16 cellular contexts compared by ENCODE assay signal in the genomic region with DNA sequence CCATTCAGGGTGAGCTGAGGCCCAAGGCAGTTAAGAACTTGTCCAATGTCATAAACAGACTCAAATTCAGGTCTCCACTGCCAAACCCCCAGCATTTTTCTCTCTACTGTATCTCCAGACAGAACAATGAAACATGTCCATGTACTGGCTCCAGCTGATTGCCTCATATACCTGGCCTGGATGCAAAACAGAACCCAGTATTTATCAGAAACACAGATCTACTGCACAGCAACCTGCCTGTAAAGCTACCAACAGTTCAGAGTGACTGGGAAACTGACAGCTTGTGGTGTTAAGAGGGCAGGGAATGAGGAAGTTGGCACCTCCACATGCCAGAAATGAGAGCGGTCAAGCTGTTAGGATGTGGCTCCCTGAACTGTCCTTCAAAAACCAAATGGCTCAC. TPM values are rescaled to one million over a fixed set of nuclear protein-coding genes. Genes with fewer than 3 reads are reported as not detected.
DNase-seq lines count a peak whose midpoint lies in the region; ATAC-seq and TF ChIP-seq lines count a peak whose summit lies in the region.
"Had no signal": no experiment of that assay in that cellular context is flagged by ENCODE, and none has a peak within 500 bp of the region (broad histone marks: within the 10 kb centered on the region; RNA-seq: fewer than 3 reads in every experiment).

No MANE protein-coding gene starts in this region.

- peak overlapping the region; percentile 95 for H2BK120ac ChIP-seq in IMR-90 (ENCODE audit: low read depth, low read length)

- peak overlapping the region; percentile 92 for H2AK5ac ChIP-seq in IMR-90 (ENCODE audit: low read depth, low read length)

- POLR2A ChIA-PET in IMR-90 (lab: Charles Lee; ENCODE audit: unreplicated experiment), result no interaction called here

- dilution Hi-C loops in IMR-90 (cut with HindIII; ENCODE audit: low sequenced_read_pairs, unreplicated experiment), result no loop called here

- H3K9me1 ChIP-seq in IMR-90 (ENCODE audit: insufficient read depth, low read length), result peaks cover 4% of the 10 kb centered on the region; the same call in 1 of the 2 replicates

- TF ChIP-seq CTCF in IMR-90 (conservative IDR thresholded peaks at IDR 0.05; ENCODE audit: low read depth, low read length) (no peak), brain microvascular endothelial cell (IDR thresholded peaks at IDR 0.05; ENCODE audit: low read depth, low read length, missing control alignments) (no peak)

- peak overlapping the region; percentile 90 for H2AFZ ChIP-seq in IMR-90 (replicated peaks; ENCODE audit: low read length, poor library complexity)

- H3K9ac ChIP-seq in IMR-90 (ENCODE audit: low read depth, low read length), result no peak overlapping the region

- peak overlapping the region; percentile 86 for H2BK15ac ChIP-seq in IMR-90 (ENCODE audit: low read depth, low read length)

- WGBS in IMR-90 (ENCODE audit: extremely low coverage in 2 of 2, insufficient read length in 1 of 2), 2 experiments, result no CpG with 5 or more reads among the region's 1 CpG

- no peaks in the 10 kb centered on the region for H3K79me1 ChIP-seq in IMR-90 (ENCODE audit: low read depth in 1 of 2, low read length in 2 of 2)

- peak overlapping the region; percentile 96 for H2BK5ac ChIP-seq in IMR-90 (ENCODE audit: low read depth, low read length, poor library complexity, severe bottlenecking)

- TF ChIP-seq POLR2A in IMR-90 (IDR thresholded peaks at IDR 0.05; ENCODE audit: low read depth, low read length), result no peak

- no TSS peak for BruUV-seq in IMR-90 (replicated peaks; lab: Mats Ljungman, UMichigan)

- H3K4me1 ChIP-seq in IMR-90 (ENCODE audit: control insufficient read depth, insufficient read depth, low read length) (peaks cover 7% of the 10 kb centered on the region), SJCRH30 (peaks cover 11% of the 10 kb centered on the region; the same call in 1 of the 2 replicates)
- H3K4me1 ChIP-seq: thyroid gland had no signal

- H4K91ac ChIP-seq in IMR-90 (ENCODE audit: insufficient read depth, low read depth, low read length), result peak overlapping the region; percentile 80

- H3K56ac ChIP-seq in IMR-90 (ENCODE audit: extremely low read depth, insufficient read depth, low read length), result no peak overlapping the region; the same call in 1 of the 2 replicates

- in situ Hi-C loops in IMR-90 (cut with MboI; ENCODE audit: low sequenced_read_pairs) (loop anchor here (10.0 kb wide), 1 partner anchor 86 kb away; no protein-coding TSS in a partner anchor), brain microvascular endothelial cell (cut with HindIII; ENCODE audit: low pct_ligation_motif_present, low sequenced_read_pairs) (no loop called here)

- CTCF ChIA-PET in IMR-90 (lab: Yijun Ruan, JAX), result interaction anchor here (1.5 kb wide), 1 partner anchor 37 kb away, joined by 4 read pairs; no protein-coding TSS in a partner anchor

- H2BK20ac ChIP-seq in IMR-90 (ENCODE audit: low read depth, low read length), result peak overlapping the region; percentile 92

- H4K8ac ChIP-seq in IMR-90 (ENCODE audit: low read depth in 2 of 2, low read length in 2 of 2), result peak overlapping the region; percentile 66 to 85

- H3K9me3 ChIP-seq in IMR-90 (ENCODE audit: control insufficient read depth, insufficient read depth, low read length) (no peaks in the 10 kb centered on the region), SJCRH30 (replicated peaks) (no peaks in the 10 kb centered on the region)
- H3K9me3 ChIP-seq: thyroid gland had no signal

- TF ChIP-seq RAD21 in IMR-90 (IDR thresholded peaks at IDR 0.05; ENCODE audit: low read length), result no peak

- peak overlapping the region; percentile 43; the same call in 1 of the 2 replicates for H3K27ac ChIP-seq in IMR-90 (ENCODE audit: insufficient read depth, low read length)
- peak overlapping the region; percentile 83 for H3K27ac ChIP-seq in brain microvascular endothelial cell
- no peak overlapping the region for H3K27ac ChIP-seq in SJCRH30
- H3K27ac ChIP-seq: thyroid gland, VCaP had no signal

- peak; percentile 27 for ATAC-seq in IMR-90 (ENCODE audit: low read depth)
- ATAC-seq: GM12878 had no signal

- H2AK9ac ChIP-seq in IMR-90 (replicated peaks; ENCODE audit: low read depth, low read length, poor library complexity), result peak overlapping the region; percentile 87

- intact Hi-C loops in IMR-90 (cut with micrococcal nuclease), result no loop called here

- peak overlapping the region; percentile 39; the same call in 1 of the 2 replicates for H3K18ac ChIP-seq in IMR-90 (ENCODE audit: low read depth, low read length)

- H3K4me3 ChIP-seq in IMR-90 (ENCODE audit: insufficient read depth, low read depth, low read length), result no peak overlapping the region
- no peak overlapping the region for H3K4me3 ChIP-seq in brain microvascular endothelial cell (ENCODE audit: low read depth, low read length)
- no peak overlapping the region for H3K4me3 ChIP-seq in SJCRH30
- H3K4me3 ChIP-seq: GM12878, thyroid gland had no signal

- peak overlapping the region; percentile 86 for H3K23ac ChIP-seq in IMR-90 (ENCODE audit: low read depth, low read length)

- peak overlapping the region; percentile 90 for H3K4ac ChIP-seq in IMR-90 (ENCODE audit: low read depth, low read length)

- H4K5ac ChIP-seq in IMR-90 (ENCODE audit: low read depth, low read length), result peak overlapping the region; percentile 19

- no peaks in the 10 kb centered on the region for H4K20me1 ChIP-seq in IMR-90 (ENCODE audit: insufficient read depth, low read length)

- H3K36me3 ChIP-seq in IMR-90 (ENCODE audit: control insufficient read depth, insufficient read depth, low read length), result no peaks in the 10 kb centered on the region
- H3K36me3 ChIP-seq in brain microvascular endothelial cell (replicated peaks), result no peaks in the 10 kb centered on the region
- no peaks in the 10 kb centered on the region for H3K36me3 ChIP-seq in SJCRH30
- H3K36me3 ChIP-seq: thyroid gland had no signal

- DNase-seq in AML-193 (lab: John Stamatoyannopoulos, UW), result peak; percentile 56 to 63
- DNase-seq in IMR-90, result peak; percentile 27
- no peak for DNase-seq in brain microvascular endothelial cell
- peak; percentile 72 for DNase-seq in kidney tubule cell (ENCODE audit: low spot score)
- no peak for DNase-seq in DMS 273 (lab: John Stamatoyannopoulos, UW; ENCODE audit: unreplicated experiment)
- DNase-seq in epidermal melanocyte (ENCODE audit: insufficient read length, low spot score), result no peak
- DNase-seq in OCI-M2 (lab: John Stamatoyannopoulos, UW; ENCODE audit: unreplicated experiment), result no peak
- no peak for DNase-seq in SJCRH30
- DNase-seq: activated effector memory CD4-positive, alpha-beta T cell treated with anti-CD3 and anti-CD28 coated beads, Interleukin-2, amount 50 U/mL, for 16 hours; DND-41; NCI-H510A treated with DMSO at 0.1 percent for 48 hours; SHP77; stimulated activated CD4-positive, alpha-beta T cell treated with anti-CD3 and anti-CD28 coated beads, Interleukin-1b, Interleukin-23, amount 100 ng/mL, for 48 hours; thyroid gland had no signal

- H3K27me3 ChIP-seq in IMR-90 (ENCODE audit: control insufficient read depth, insufficient read depth, low read length), result no peaks in the 10 kb centered on the region
- H3K27me3 ChIP-seq in brain microvascular endothelial cell (replicated peaks), result no peaks in the 10 kb centered on the region
- no peaks in the 10 kb centered on the region for H3K27me3 ChIP-seq in SJCRH30
- H3K27me3 ChIP-seq: thyroid gland had no signal

- H3K4me2 ChIP-seq in IMR-90 (ENCODE audit: low read depth, low read length), result no peak overlapping the region

- H3K14ac ChIP-seq in IMR-90 (replicated peaks; ENCODE audit: low read depth, low read length), result peak overlapping the region; percentile 98

TF ChIP-seq in IMR-90, 13 proteins besides CTCF, POLR2A, EP300 and RAD21:
- TF ChIP-seq CEBPB (IDR thresholded peaks at IDR 0.05; ENCODE audit: low read depth, low read length) (no peak), MAZ (IDR thresholded peaks at IDR 0.05; ENCODE audit: borderline replicate concordance, low read depth, low read length) (no peak), SMC3 (IDR thresholded peaks at IDR 0.05; ENCODE audit: low read depth, low read length) (no peak), RCOR1 (IDR thresholded peaks at IDR 0.05; ENCODE audit: insufficient replicate concordance, low read length) (no peak), RFX5 (IDR thresholded peaks at IDR 0.05; ENCODE audit: low read depth, low read length) (no peak), MAFK (IDR thresholded peaks at IDR 0.05; ENCODE audit: low read depth, low read length) (no peak), NFE2L2 (IDR thresholded peaks at IDR 0.05; ENCODE audit: low read depth, low read length) (no peak)
- TF ChIP-seq, protein P1, sequence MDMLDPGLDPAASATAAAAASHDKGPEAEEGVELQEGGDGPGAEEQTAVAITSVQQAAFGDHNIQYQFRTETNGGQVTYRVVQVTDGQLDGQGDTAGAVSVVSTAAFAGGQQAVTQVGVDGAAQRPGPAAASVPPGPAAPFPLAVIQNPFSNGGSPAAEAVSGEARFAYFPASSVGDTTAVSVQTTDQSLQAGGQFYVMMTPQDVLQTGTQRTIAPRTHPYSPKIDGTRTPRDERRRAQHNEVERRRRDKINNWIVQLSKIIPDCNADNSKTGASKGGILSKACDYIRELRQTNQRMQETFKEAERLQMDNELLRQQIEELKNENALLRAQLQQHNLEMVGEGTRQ (IDR thresholded peaks at IDR 0.05; ENCODE audit: low read depth, low read length), result no peak
- TF ChIP-seq, protein P2, sequence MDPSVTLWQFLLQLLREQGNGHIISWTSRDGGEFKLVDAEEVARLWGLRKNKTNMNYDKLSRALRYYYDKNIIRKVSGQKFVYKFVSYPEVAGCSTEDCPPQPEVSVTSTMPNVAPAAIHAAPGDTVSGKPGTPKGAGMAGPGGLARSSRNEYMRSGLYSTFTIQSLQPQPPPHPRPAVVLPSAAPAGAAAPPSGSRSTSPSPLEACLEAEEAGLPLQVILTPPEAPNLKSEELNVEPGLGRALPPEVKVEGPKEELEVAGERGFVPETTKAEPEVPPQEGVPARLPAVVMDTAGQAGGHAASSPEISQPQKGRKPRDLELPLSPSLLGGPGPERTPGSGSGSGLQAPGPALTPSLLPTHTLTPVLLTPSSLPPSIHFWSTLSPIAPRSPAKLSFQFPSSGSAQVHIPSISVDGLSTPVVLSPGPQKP (IDR thresholded peaks at IDR 0.05; ENCODE audit: borderline replicate concordance, low read depth, low read length), result no peak

RNA-seq across cellular contexts. Expression of a gene that starts 41.6 kb away (rescaled TPM):
- total RNA-seq in IMR-90 (2012; rRNA removed), result 2.3 and 3.6 TPM in 2 replicates
- 3.0 and 3.7 TPM in 2 replicates for polyA plus RNA-seq in IMR-90 (2012; rRNA removed)
- 5.4 and 6.8 TPM in 2 replicates for polyA plus RNA-seq in IMR-90 (2012; cell fraction: cytosol; rRNA removed)
- polyA plus RNA-seq in IMR-90 (2012; cell fraction: nucleus; rRNA removed; ENCODE audit: low replicate concordance), result 5.2 TPM in 2 replicates
- total RNA-seq in SJCRH30 (2014; rRNA removed; shearing (Covaris generic)), result 3.2 and 3.6 TPM in 2 replicates

RNA-seq across cellular contexts. Expression of a gene that starts 41.8 kb away (rescaled TPM):
- total RNA-seq in IMR-90 (2012; rRNA removed), result 110 and 111 TPM in 2 replicates
- 24.4 and 27.8 TPM in 2 replicates for polyA plus RNA-seq in IMR-90 (2012; rRNA removed)
- 6.6 and 7.7 TPM in 2 replicates for polyA plus RNA-seq in IMR-90 (2012; cell fraction: cytosol; rRNA removed)
- 2.7 and 18.4 TPM in 2 replicates for polyA plus RNA-seq in IMR-90 (2012; cell fraction: nucleus; rRNA removed; ENCODE audit: low replicate concordance)
- 17.4 and 19.9 TPM in 2 replicates for total RNA-seq in SJCRH30 (2014; rRNA removed; shearing (Covaris generic))

Comparison
In these comparisons a context has a peak if more than half of its experiments do, and no peak if none do; other contexts are left out.
1. DNase-seq: peak in AML-193 (2 of 2), IMR-90 (single experiment) and kidney tubule cell (single experiment); none in brain microvascular endothelial cell (single experiment), DMS 273 (single experiment), epidermal melanocyte (single experiment), OCI-M2 (single experiment) and SJCRH30 (0 of 2).